ENCODE assay signal across 9 cellular contexts in genomic region chr3:150232992-150233451, GRCh38.
DNase-seq lines count a peak whose midpoint lies in the region; ATAC-seq lines count a peak whose summit lies in the region.
"Had no signal": no experiment of that assay in that cellular context is flagged by ENCODE, and none has a peak within 500 bp of the region (broad histone marks: within the 10 kb centered on the region; RNA-seq: fewer than 3 reads in every experiment).

No MANE protein-coding gene starts in this region.

- H3K4ac ChIP-seq in mesenchymal stem cell (ENCODE audit: low read depth in 1 of 2, low read length in 2 of 2): peak overlapping the region in 1 of 2 experiments; percentile 4

- peak overlapping the region in 1 of 2 experiments; percentile 19 for H3K18ac ChIP-seq in mesenchymal stem cell (ENCODE audit: low read depth in 1 of 2, low read length in 2 of 2)

- WGBS in mesenchymal stem cell: 46% methylated on average over 4 of the region's 4 CpGs

- peak overlapping the region; percentile 11 for H2BK120ac ChIP-seq in mesenchymal stem cell (ENCODE audit: low read depth, low read length)

- DNase-seq in Ammon's horn (ENCODE audit: low spot score): peak; percentile 50
- peak; percentile 84 for DNase-seq in NCI-H2107 treated with DMSO at 0.1 percent for 48 hours (lab: John Stamatoyannopoulos, UW; ENCODE audit: unreplicated experiment)
- peak; percentile 95 for DNase-seq in dermis blood vessel endothelial cell
- no peak for DNase-seq in mesenchymal stem cell
- no peak for DNase-seq in activated naive CD4-positive, alpha-beta T cell (lab: John Stamatoyannopoulos, UW)
- DNase-seq: stimulated activated CD8-positive, alpha-beta memory T cell treated with anti-CD3 and anti-CD28 coated beads, Interleukin-4, amount 100 ng/mL, for 48 hours had no signal

- no peak for ATAC-seq in HG03521 (IDR thresholded peaks at IDR 0.05; ENCODE audit: unreplicated experiment)
- no peak for ATAC-seq in HG03442 (IDR thresholded peaks at IDR 0.05; ENCODE audit: unreplicated experiment)
- ATAC-seq in GM21447 (IDR thresholded peaks at IDR 0.05; ENCODE audit: unreplicated experiment): no peak

- H3K4me3 ChIP-seq in mesenchymal stem cell (ENCODE audit: insufficient read depth in 1 of 2, low read depth in 1 of 2, low read length in 2 of 2): no peak overlapping the region

- H3K23ac ChIP-seq in mesenchymal stem cell (ENCODE audit: low read length in 2 of 2): no peak overlapping the region

- peak overlapping the region; percentile 33 for H3K9ac ChIP-seq in mesenchymal stem cell (ENCODE audit: low read length)

- peaks cover 6% of the 10 kb centered on the region for H3K4me1 ChIP-seq in mesenchymal stem cell (ENCODE audit: control insufficient read depth, insufficient read depth, low read depth, low read length)

- H3K14ac ChIP-seq in mesenchymal stem cell (ENCODE audit: low read length in 2 of 2): no peak overlapping the region

- no peaks in the 10 kb centered on the region for H3K36me3 ChIP-seq in mesenchymal stem cell (ENCODE audit: control insufficient read depth in 1 of 2, insufficient read depth in 2 of 2, low read depth in 1 of 2, low read length in 2 of 2)

- no peak overlapping the region for H4K91ac ChIP-seq in mesenchymal stem cell (ENCODE audit: low read length)

- no peaks in the 10 kb centered on the region for H3K27me3 ChIP-seq in mesenchymal stem cell (ENCODE audit: control insufficient read depth in 1 of 2, insufficient read depth in 1 of 2, low read length in 2 of 2)

- peak overlapping the region; percentile 57 for H2AFZ ChIP-seq in mesenchymal stem cell (ENCODE audit: low read depth, low read length)

- no peak overlapping the region for H2BK5ac ChIP-seq in mesenchymal stem cell (ENCODE audit: low read depth, low read length, poor library complexity, severe bottlenecking)

- H4K8ac ChIP-seq in mesenchymal stem cell (ENCODE audit: low read length): no peak overlapping the region

- no peak overlapping the region for H2BK15ac ChIP-seq in mesenchymal stem cell (ENCODE audit: low read depth, poor library complexity, severe bottlenecking)

- H3K4me2 ChIP-seq in mesenchymal stem cell (ENCODE audit: low read length, poor library complexity, severe bottlenecking): no peak overlapping the region

- H2AK5ac ChIP-seq in mesenchymal stem cell (ENCODE audit: low read length, severe bottlenecking): no peak overlapping the region

- H3K79me1 ChIP-seq in mesenchymal stem cell (replicated peaks; ENCODE audit: low read length, poor library complexity, severe bottlenecking): peaks cover 4% of the 10 kb centered on the region

- peaks cover 5% of the 10 kb centered on the region for H3K9me3 ChIP-seq in mesenchymal stem cell (ENCODE audit: control insufficient read depth, low read length)

- peak overlapping the region in 1 of 2 experiments; percentile 23 for H2BK12ac ChIP-seq in mesenchymal stem cell (ENCODE audit: low read length in 2 of 2)

- no peak overlapping the region for H3K27ac ChIP-seq in mesenchymal stem cell (ENCODE audit: low read length, poor library complexity, severe bottlenecking)

Comparison
In these comparisons a context has a peak if more than half of its experiments do, and no peak if none do; other contexts are left out.
1. DNase-seq: peak in Ammon's horn (single experiment), NCI-H2107 treated with DMSO at 0.1 percent for 48 hours (single experiment) and dermis blood vessel endothelial cell (single experiment); none in mesenchymal stem cell (single experiment) and activated naive CD4-positive, alpha-beta T cell (0 of 4).